1 cellular context compared by ENCODE assay signal in the genomic region with DNA sequence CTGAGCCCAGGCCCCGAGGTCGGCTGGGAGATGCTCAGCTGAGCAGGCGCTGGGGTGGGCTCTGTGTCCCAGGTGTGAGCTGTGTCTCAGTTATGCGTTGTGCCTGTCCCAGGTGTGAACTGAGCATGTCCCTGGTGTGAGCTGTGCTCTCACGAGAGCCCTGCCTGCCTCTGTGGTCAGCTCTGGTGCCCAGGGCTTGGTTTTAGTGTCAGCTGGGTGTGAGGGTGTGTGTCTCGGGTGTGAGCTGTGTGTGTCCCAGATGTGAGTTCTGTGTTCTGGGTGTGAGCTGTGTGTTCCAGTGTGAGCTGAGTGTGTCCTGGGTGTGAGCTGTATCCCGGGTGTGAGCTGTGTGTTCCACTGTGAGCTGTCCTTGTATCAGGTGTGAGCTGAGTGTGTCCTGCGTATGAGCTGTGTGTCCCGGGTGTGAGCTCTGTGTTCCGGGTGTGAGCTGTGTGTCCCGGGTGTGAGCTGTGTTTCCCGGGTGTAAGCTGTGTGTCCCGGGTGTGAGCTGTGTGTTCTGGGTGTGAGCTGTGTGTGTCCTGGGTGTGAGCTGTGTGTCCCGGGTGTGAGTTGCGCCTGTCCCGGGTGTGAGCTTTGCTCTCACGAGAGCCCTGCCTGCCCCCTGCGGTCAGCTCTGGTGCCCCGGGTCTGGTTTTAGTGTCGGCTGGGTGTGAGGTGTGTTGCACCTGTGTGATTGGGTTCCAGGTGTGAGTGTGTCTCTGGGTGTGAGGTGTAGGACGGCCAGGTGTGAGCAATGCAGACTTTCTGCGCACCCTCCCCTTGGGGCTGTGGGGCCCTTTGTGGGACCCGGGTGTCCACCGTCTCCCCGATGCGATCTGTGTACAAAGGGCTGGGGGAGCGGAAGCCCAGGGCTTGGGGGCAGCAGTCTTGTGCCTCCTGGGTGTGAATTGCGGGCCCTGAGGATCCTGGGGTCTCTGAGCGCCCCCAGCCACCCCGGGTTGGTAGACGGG.
TF ChIP-seq lines count a peak whose summit lies in the region.

No MANE protein-coding gene starts in this region.

TF ChIP-seq in H1, 55 proteins besides CTCF, POLR2A, EP300 and RAD21:
- TF ChIP-seq ATF3 (IDR thresholded peaks at IDR 0.05; ENCODE audit: insufficient read depth, low read depth, low read length) (no peak), GABPA (IDR thresholded peaks at IDR 0.05; ENCODE audit: borderline replicate concordance, insufficient read depth, low read length) (no peak), TBP (IDR thresholded peaks at IDR 0.05; ENCODE audit: low read depth, low read length) (no peak), ASH2L (IDR thresholded peaks at IDR 0.05; ENCODE audit: low read length) (no peak), NANOG (IDR thresholded peaks at IDR 0.05; ENCODE audit: insufficient read depth, low read depth, low read length, poor library complexity, severe bottlenecking) (no peak), POLR2AphosphoS5 (IDR thresholded peaks at IDR 0.05; ENCODE audit: low read depth, low read length) (no peak), SIRT6 (IDR thresholded peaks at IDR 0.05; ENCODE audit: low read length) (no peak), ATF2 (IDR thresholded peaks at IDR 0.05; ENCODE audit: low read length) (no peak), SRF (IDR thresholded peaks at IDR 0.05; ENCODE audit: low read depth, low read length) (no peak), NRF1 (IDR thresholded peaks at IDR 0.05; ENCODE audit: low read depth, low read length) (no peak), E2F6 (IDR thresholded peaks at IDR 0.05) (no peak), CBX8 (IDR thresholded peaks at IDR 0.05; ENCODE audit: borderline replicate concordance, low read depth, low read length) (no peak), JUN (IDR thresholded peaks at IDR 0.05; ENCODE audit: low read depth, low read length) (no peak), YY1 (IDR thresholded peaks at IDR 0.05; ENCODE audit: low read depth, low read length) (no peak), SAP30 (IDR thresholded peaks at IDR 0.05; ENCODE audit: insufficient read depth, insufficient replicate concordance, low read length) (no peak), HDAC6 (IDR thresholded peaks at IDR 0.05; ENCODE audit: low read depth, low read length) (no peak), CTBP2 (IDR thresholded peaks at IDR 0.05; ENCODE audit: borderline replicate concordance, insufficient read depth, insufficient read length, low read length) (no peak)
TF ChIP-seq in H1: peak in this region for 0.
